Comparison of ENCODE assay signal across 24 cellular contexts in the genomic region with DNA sequence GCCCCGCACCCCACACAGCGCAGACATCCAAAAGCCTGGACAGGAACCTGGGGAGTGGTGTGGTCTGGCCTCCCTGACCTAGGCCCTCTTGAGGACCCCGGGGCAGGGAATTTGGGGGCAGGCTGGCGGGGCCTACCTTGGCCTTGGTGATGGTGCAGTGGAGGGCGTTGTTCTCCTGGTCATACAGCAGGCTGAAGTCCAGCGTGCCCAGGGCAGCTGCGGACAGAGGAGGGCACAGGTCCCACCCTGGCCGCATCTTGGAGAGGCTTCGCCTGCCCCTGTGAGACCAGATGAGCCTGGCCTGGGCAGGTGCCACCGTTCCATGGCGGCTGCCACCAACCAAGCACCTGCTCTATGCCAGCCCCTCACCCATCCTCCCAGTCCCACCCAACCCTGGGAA. TPM values are rescaled to one million over a fixed set of nuclear protein-coding genes. Genes with fewer than 3 reads are reported as not detected.
"Had no signal": no experiment of that assay in that cellular context is flagged by ENCODE, and none has a peak within 500 bp of the region (broad histone marks: within the 10 kb centered on the region; RNA-seq: fewer than 3 reads in every experiment).

No MANE protein-coding gene starts in this region.

- FAIRE-seq: HepG2, RCC 7860 had no signal

- DNase-seq: IMR-90, Karpas-422, KG1, MG63, NCI-H1092, NCI-H1105 treated with DMSO at 0.1 percent for 48 hours, NCI-H1417 treated with DMSO at 0.1 percent for 48 hours, NCI-H1694 treated with DMSO at 0.1 percent for 48 hours, NCI-H1930, NCI-H2081, NCI-H2107, NCI-H2227 treated with DMSO at 0.1 percent for 48 hours, NCI-H524 treated with DMSO at 0.1 percent for 48 hours, NCI-H69, NCI-H774, Right ventricle myocardium superior, RPMI8226, SIG-M5 had no signal

- H3K36me3 ChIP-seq: MG63, SJSA1 had no signal

- H3K27ac ChIP-seq: SJSA1, SK-N-MC had no signal

- H3K4me1 ChIP-seq: SJSA1 had no signal

- H3K4me3 ChIP-seq: MG63, SJSA1, SK-N-MC had no signal

- H3K9me3 ChIP-seq: MG63, SJSA1 had no signal

RNA-seq across cellular contexts. Expression of a gene that starts 9.0 kb away (rescaled TPM):
- total RNA-seq: HT1080, IMR-90, SJSA1 had no signal
- polyA plus RNA-seq: IMR-90 had no signal

RNA-seq across cellular contexts. Expression of a gene that starts 35.0 kb away (rescaled TPM):
- total RNA-seq: HepG2, HT1080, IMR-90, NCI-H460, Right ventricle myocardium superior, SJSA1 had no signal
- polyA plus RNA-seq: HepG2, IMR-90 had no signal
